Comparison of ENCODE assay signal across 1 cellular context in the genomic region with DNA sequence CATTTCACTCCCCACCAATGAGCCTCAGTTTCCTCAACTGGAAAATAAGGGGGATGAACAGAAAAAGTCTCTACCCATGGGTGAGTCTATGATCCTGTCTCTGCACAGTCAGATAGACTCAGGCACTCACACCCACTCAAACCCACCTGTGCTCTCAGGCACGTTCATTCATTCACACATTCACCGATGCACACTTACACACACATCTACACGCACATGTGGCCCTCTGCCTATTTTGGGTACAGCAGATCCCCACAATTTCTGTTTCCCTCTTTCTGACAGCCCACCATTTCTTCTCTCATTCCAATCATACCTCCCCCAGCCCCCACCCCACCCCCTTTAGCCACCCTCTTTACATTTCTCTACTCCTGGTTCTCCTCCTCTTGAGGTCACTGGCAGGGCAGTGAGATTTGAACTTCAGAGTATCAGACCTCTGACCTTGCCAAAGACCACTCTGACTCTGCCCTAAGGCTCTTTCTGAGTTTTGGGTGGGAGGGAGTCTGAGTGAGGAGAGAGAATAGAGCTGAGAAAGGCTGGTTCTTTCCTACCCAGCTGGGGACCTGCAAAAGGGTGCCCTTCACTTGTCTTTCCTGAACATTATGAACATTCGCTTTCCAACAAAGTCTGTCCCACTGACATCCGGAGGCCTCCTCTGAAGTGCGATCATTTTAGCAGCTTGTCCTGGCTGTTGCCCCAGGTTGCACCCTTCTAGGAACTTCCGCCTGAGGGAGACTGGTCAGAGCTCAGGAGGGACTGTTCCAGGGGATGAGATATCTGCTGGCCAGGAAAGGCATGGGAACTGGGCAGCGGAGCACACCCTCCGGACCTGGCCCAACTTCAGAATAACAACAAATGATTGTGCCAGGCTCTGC.
TF ChIP-seq lines count a peak whose summit lies in the region.

No MANE protein-coding gene starts in this region.

TF ChIP-seq in H1, 55 proteins besides CTCF, POLR2A, EP300 and RAD21:
- TF ChIP-seq BACH1 (IDR thresholded peaks at IDR 0.05; ENCODE audit: low read length) (no peak), E2F6 (IDR thresholded peaks at IDR 0.05) (no peak), TCF12 (IDR thresholded peaks at IDR 0.05; ENCODE audit: low read depth, low read length) (no peak), POU5F1 (IDR thresholded peaks at IDR 0.05; ENCODE audit: low read depth, low read length) (no peak), CEBPB (IDR thresholded peaks at IDR 0.05; ENCODE audit: low read depth, low read length) (no peak), SIN3A (conservative IDR thresholded peaks at IDR 0.05 in 1 of 2, IDR thresholded peaks at IDR 0.05 in 1 of 2; ENCODE audit: low read depth in 1 of 2, low read length in 2 of 2) (no peak), RNF2 (IDR thresholded peaks at IDR 0.05; ENCODE audit: borderline replicate concordance, low read depth, low read length, missing control alignments, poor library complexity, severe bottlenecking) (no peak), CREB1 (IDR thresholded peaks at IDR 0.05) (no peak), SIRT6 (IDR thresholded peaks at IDR 0.05; ENCODE audit: low read length) (no peak), HDAC2 (IDR thresholded peaks at IDR 0.05; ENCODE audit: borderline replicate concordance in 1 of 2, low read depth in 2 of 2, low read length in 2 of 2) (no peak), GABPA (IDR thresholded peaks at IDR 0.05; ENCODE audit: borderline replicate concordance, insufficient read depth, low read length) (no peak), JUN (IDR thresholded peaks at IDR 0.05; ENCODE audit: low read depth, low read length) (no peak), TBP (IDR thresholded peaks at IDR 0.05; ENCODE audit: low read depth, low read length) (no peak), GTF2F1 (IDR thresholded peaks at IDR 0.05; ENCODE audit: borderline replicate concordance, low read depth, low read length) (no peak)
- TF ChIP-seq, protein P1, sequence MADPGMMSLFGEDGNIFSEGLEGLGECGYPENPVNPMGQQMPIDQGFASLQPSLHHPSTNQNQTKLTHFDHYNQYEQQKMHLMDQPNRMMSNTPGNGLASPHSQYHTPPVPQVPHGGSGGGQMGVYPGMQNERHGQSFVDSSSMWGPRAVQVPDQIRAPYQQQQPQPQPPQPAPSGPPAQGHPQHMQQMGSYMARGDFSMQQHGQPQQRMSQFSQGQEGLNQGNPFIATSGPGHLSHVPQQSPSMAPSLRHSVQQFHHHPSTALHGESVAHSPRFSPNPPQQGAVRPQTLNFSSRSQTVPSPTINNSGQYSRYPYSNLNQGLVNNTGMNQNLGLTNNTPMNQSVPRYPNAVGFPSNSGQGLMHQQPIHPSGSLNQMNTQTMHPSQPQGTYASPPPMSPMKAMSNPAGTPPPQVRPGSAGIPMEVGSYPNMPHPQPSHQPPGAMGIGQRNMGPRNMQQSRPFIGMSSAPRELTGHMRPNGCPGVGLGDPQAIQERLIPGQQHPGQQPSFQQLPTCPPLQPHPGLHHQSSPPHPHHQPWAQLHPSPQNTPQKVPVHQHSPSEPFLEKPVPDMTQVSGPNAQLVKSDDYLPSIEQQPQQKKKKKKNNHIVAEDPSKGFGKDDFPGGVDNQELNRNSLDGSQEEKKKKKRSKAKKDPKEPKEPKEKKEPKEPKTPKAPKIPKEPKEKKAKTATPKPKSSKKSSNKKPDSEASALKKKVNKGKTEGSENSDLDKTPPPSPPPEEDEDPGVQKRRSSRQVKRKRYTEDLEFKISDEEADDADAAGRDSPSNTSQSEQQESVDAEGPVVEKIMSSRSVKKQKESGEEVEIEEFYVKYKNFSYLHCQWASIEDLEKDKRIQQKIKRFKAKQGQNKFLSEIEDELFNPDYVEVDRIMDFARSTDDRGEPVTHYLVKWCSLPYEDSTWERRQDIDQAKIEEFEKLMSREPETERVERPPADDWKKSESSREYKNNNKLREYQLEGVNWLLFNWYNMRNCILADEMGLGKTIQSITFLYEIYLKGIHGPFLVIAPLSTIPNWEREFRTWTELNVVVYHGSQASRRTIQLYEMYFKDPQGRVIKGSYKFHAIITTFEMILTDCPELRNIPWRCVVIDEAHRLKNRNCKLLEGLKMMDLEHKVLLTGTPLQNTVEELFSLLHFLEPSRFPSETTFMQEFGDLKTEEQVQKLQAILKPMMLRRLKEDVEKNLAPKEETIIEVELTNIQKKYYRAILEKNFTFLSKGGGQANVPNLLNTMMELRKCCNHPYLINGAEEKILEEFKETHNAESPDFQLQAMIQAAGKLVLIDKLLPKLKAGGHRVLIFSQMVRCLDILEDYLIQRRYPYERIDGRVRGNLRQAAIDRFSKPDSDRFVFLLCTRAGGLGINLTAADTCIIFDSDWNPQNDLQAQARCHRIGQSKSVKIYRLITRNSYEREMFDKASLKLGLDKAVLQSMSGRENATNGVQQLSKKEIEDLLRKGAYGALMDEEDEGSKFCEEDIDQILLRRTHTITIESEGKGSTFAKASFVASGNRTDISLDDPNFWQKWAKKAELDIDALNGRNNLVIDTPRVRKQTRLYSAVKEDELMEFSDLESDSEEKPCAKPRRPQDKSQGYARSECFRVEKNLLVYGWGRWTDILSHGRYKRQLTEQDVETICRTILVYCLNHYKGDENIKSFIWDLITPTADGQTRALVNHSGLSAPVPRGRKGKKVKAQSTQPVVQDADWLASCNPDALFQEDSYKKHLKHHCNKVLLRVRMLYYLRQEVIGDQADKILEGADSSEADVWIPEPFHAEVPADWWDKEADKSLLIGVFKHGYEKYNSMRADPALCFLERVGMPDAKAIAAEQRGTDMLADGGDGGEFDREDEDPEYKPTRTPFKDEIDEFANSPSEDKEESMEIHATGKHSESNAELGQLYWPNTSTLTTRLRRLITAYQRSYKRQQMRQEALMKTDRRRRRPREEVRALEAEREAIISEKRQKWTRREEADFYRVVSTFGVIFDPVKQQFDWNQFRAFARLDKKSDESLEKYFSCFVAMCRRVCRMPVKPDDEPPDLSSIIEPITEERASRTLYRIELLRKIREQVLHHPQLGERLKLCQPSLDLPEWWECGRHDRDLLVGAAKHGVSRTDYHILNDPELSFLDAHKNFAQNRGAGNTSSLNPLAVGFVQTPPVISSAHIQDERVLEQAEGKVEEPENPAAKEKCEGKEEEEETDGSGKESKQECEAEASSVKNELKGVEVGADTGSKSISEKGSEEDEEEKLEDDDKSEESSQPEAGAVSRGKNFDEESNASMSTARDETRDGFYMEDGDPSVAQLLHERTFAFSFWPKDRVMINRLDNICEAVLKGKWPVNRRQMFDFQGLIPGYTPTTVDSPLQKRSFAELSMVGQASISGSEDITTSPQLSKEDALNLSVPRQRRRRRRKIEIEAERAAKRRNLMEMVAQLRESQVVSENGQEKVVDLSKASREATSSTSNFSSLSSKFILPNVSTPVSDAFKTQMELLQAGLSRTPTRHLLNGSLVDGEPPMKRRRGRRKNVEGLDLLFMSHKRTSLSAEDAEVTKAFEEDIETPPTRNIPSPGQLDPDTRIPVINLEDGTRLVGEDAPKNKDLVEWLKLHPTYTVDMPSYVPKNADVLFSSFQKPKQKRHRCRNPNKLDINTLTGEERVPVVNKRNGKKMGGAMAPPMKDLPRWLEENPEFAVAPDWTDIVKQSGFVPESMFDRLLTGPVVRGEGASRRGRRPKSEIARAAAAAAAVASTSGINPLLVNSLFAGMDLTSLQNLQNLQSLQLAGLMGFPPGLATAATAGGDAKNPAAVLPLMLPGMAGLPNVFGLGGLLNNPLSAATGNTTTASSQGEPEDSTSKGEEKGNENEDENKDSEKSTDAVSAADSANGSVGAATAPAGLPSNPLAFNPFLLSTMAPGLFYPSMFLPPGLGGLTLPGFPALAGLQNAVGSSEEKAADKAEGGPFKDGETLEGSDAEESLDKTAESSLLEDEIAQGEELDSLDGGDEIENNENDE (IDR thresholded peaks at IDR 0.05; ENCODE audit: insufficient replicate concordance, low read length): no peak
